Comparison of ENCODE assay signal across 8 cellular contexts in genomic region chr20:50115591-50116367, GRCh38. TPM values are rescaled to one million over a fixed set of nuclear protein-coding genes. Genes with fewer than 3 reads are reported as not detected.
DNase-seq lines count a peak whose midpoint lies in the region; ATAC-seq and TF ChIP-seq lines count a peak whose summit lies in the region.

No MANE protein-coding gene starts in this region.

- no peaks in the 10 kb centered on the region for H3K9me3 ChIP-seq in PC-3 (ENCODE audit: low read length)
- no peaks in the 10 kb centered on the region for H3K9me3 ChIP-seq in esophagus (ENCODE audit: control insufficient read depth in 2 of 2, insufficient read depth in 1 of 2, low read depth in 1 of 2, low read length in 1 of 2)
- no peaks in the 10 kb centered on the region for H3K9me3 ChIP-seq in muscle layer of colon (ENCODE audit: low read length)

- H3K27ac Mint-ChIP-seq in activated T-cell treated with anti-CD3 and anti-CD28 coated beads, Interleukin-2, amount 50 U/mL, for 24 hours: peak overlapping the region; percentile 93

- no peaks in the 10 kb centered on the region for H3K9me3 Mint-ChIP-seq in activated T-cell treated with anti-CD3 and anti-CD28 coated beads, Interleukin-2, amount 50 U/mL, for 24 hours

- CTCF ChIA-PET in PC-3 (lab: Charles Lee): interaction anchor here (0.5 to 1.1 kb wide), 7 partner anchors 18 to 301 kb away, joined by 3 to 5 read pairs (median 4); no protein-coding TSS in a partner anchor

- H3K4me2 ChIP-seq in PC-3 (ENCODE audit: low read length): peak overlapping the region; percentile 91

- no peak for TF ChIP-seq CTCF in PC-3 (conservative IDR thresholded peaks at IDR 0.05; ENCODE audit: low read depth, low read length)

- no peaks in the 10 kb centered on the region for H3K27me3 Mint-ChIP-seq in activated T-cell treated with anti-CD3 and anti-CD28 coated beads, Interleukin-2, amount 50 U/mL, for 24 hours

- POLR2A ChIA-PET in PC-3 (lab: Charles Lee; ENCODE audit: unreplicated experiment): interaction anchor here (0.6 to 1.2 kb wide), 5 partner anchors 22 to 440 kb away, joined by 3 to 19 read pairs (median 4); partner anchors contain the start of genes PEDS1 and RNF114

- H2AFZ ChIP-seq in PC-3 (ENCODE audit: low read length): peak overlapping the region; percentile 93

- 0% methylated on average over 24 of the region's 24 CpGs for WGBS in esophagus, 2 donors

- H3K4me1 Mint-ChIP-seq in activated T-cell treated with anti-CD3 and anti-CD28 coated beads, Interleukin-2, amount 50 U/mL, for 24 hours (ENCODE audit: low read depth): peaks cover 49% of the 10 kb centered on the region

- H3K36me3 Mint-ChIP-seq in activated T-cell treated with anti-CD3 and anti-CD28 coated beads, Interleukin-2, amount 50 U/mL, for 24 hours (ENCODE audit: low read depth): peaks cover 18% of the 10 kb centered on the region

- H3K27ac ChIP-seq in PC-3 (ENCODE audit: low read length) (no peak overlapping the region), esophagus (ENCODE audit: low read depth in 2 of 2, low read length in 1 of 2) (peak overlapping the region; percentile 30 to 85), muscle layer of colon (ENCODE audit: low read depth, low read length) (peak overlapping the region; percentile 88)

- H3K79me2 ChIP-seq in PC-3 (ENCODE audit: low read length): peaks cover 43% of the 10 kb centered on the region

- H3K27me3 ChIP-seq in PC-3 (ENCODE audit: low read length) (no peaks in the 10 kb centered on the region), esophagus (ENCODE audit: control insufficient read depth in 1 of 2, insufficient read depth in 2 of 2, low read length in 2 of 2) (no peaks in the 10 kb centered on the region), muscle layer of colon (ENCODE audit: control insufficient read depth in 1 of 2, insufficient read depth in 2 of 2, low read length in 2 of 2) (no peaks in the 10 kb centered on the region)

- intact Hi-C loops in PC-3 (cut with micrococcal nuclease): loop anchor here (10.0 kb wide), 1 partner anchor 619 kb away; the partner anchor contains the start of gene PARD6B

- H3F3A ChIP-seq in PC-3 (ENCODE audit: low read length, unreplicated experiment): peaks cover 3% of the 10 kb centered on the region

- DNase-seq in DMS53 (lab: John Stamatoyannopoulos, UW): peak; percentile 98
- DNase-seq in Jurkat, Clone E6-1 (ENCODE audit: low read depth, low spot score): peak; percentile 93
- peak; percentile 100 for DNase-seq in PC-3
- peak; percentile 91 for DNase-seq in activated T-cell treated with anti-CD3 and anti-CD28 coated beads, Interleukin-2, amount 50 U/mL, for 24 hours
- DNase-seq in stimulated activated CD8-positive, alpha-beta memory T cell treated with anti-CD3 and anti-CD28 coated beads, Interleukin-7, amount 100 ng/mL, for 1 hour (ENCODE audit: low read depth in 2 of 2): peak; percentile 74 to 80

- H3K9ac ChIP-seq in PC-3 (ENCODE audit: low read length) (peak overlapping the region; percentile 66), muscle layer of colon (ENCODE audit: low read length) (peak overlapping the region; percentile 75)

- ATAC-seq in GM21717 (IDR thresholded peaks at IDR 0.05; ENCODE audit: unreplicated experiment) (peak; percentile 55), PC-3 (peak; percentile 73)

- H3K36me3 ChIP-seq in PC-3 (ENCODE audit: low read depth, low read length): no peaks in the 10 kb centered on the region
- no peaks in the 10 kb centered on the region for H3K36me3 ChIP-seq in esophagus (ENCODE audit: control insufficient read depth in 2 of 2, insufficient read depth in 2 of 2, low read length in 1 of 2)
- no peaks in the 10 kb centered on the region for H3K36me3 ChIP-seq in muscle layer of colon (ENCODE audit: insufficient read depth, low read length)

- peaks cover 31% of the 10 kb centered on the region for H3K4me1 ChIP-seq in PC-3 (ENCODE audit: insufficient read depth, low read length)
- peaks cover 3 to 12% of the 10 kb centered on the region in 2 donors for H3K4me1 ChIP-seq in esophagus (ENCODE audit: control insufficient read depth in 2 of 2, insufficient read depth in 2 of 2, low read length in 1 of 2)
- H3K4me1 ChIP-seq in muscle layer of colon (ENCODE audit: insufficient read depth, low read length): peaks cover 42% of the 10 kb centered on the region

- BruUV-seq in PC-3 (replicated peaks; lab: Mats Ljungman, UMichigan): no TSS peak

- H3K4me3 ChIP-seq in Jurkat, Clone E6-1 (ENCODE audit: low read length): peak overlapping the region; percentile 70
- H3K4me3 ChIP-seq in PC-3 (ENCODE audit: low read length) (peak overlapping the region; percentile 74), esophagus (ENCODE audit: low read depth in 1 of 2, low read length in 2 of 2) (peak overlapping the region; percentile 17 to 51), muscle layer of colon (ENCODE audit: low read depth in 1 of 2, low read length in 2 of 2) (peak overlapping the region; percentile 21 to 76)

- peaks cover 9% of the 10 kb centered on the region for H4K20me1 ChIP-seq in PC-3 (ENCODE audit: low read length)

- H3K4me3 Mint-ChIP-seq in activated T-cell treated with anti-CD3 and anti-CD28 coated beads, Interleukin-2, amount 50 U/mL, for 24 hours: peak overlapping the region; percentile 99

- no peaks in the 10 kb centered on the region for H3K9me2 ChIP-seq in PC-3 (replicated peaks; ENCODE audit: low read length)

RNA-seq across cellular contexts. Expression of gene UBE2V1, which starts 2.8 kb away (rescaled TPM):
- polyA plus RNA-seq in Jurkat, Clone E6-1 (2012; ENCODE audit: insufficient read depth, insufficient read length): 163 TPM
- total RNA-seq in PC-3 (2014; rRNA removed): 118 and 119 TPM in 2 replicates
- 10 to 100 TPM; 57.4 to 73.1 TPM for polyA plus RNA-seq in esophagus

RNA-seq across cellular contexts. Expression of gene PEDS1, which starts 37.7 kb away (rescaled TPM):
- 39.7 TPM for polyA plus RNA-seq in Jurkat, Clone E6-1 (2012; ENCODE audit: insufficient read depth, insufficient read length)
- 53.8 and 59.1 TPM in 2 replicates for total RNA-seq in PC-3 (2014; rRNA removed)
- polyA plus RNA-seq in esophagus: 10 to 100 TPM; 31.5 to 56.2 TPM
